In genomic region chr2:237864030-237864931, GRCh38 we compare ENCODE assay signal across 11 cellular contexts. TPM values are rescaled to one million over a fixed set of nuclear protein-coding genes. Genes with fewer than 3 reads are reported as not detected.
A peak's percentile ranks its signal among the peaks of the same experiment; 100 is the strongest.
DNase-seq lines count a peak whose midpoint lies in the region; ATAC-seq and TF ChIP-seq lines count a peak whose summit lies in the region.
"Had no signal": no experiment of that assay in that cellular context is flagged by ENCODE, and none has a peak within 500 bp of the region (broad histone marks: within the 10 kb centered on the region; RNA-seq: fewer than 3 reads in every experiment).

No MANE protein-coding gene starts in this region.

- H3K27ac Mint-ChIP-seq in endodermal cell (peak overlapping the region; percentile 52), T-helper 17 cell (no peak overlapping the region)
- H3K27ac Mint-ChIP-seq in naive thymus-derived CD4-positive, alpha-beta T cell: no peak overlapping the region
- H3K27ac Mint-ChIP-seq: activated T-helper 2 cell treated with anti-CD3 and anti-CD28 coated beads, Interferon-gamma antibody, Interleukin-2, Interleukin-4, amounts not matched to agents 10 μg/mL and 5 μg/mL and 100 μg/mL, durations not matched to agents 14 hours and 24 hours and 36 hours had no signal

- peaks cover 93% of the 10 kb centered on the region for H3K4me1 ChIP-seq in PC-9 (replicated peaks; ENCODE audit: insufficient read depth)
- no peaks in the 10 kb centered on the region for H3K4me1 ChIP-seq in endodermal cell (ENCODE audit: control insufficient read depth, insufficient read depth, low read length)
- H3K4me1 ChIP-seq in tibial artery: peaks cover 9 to 78% (median 54%) of the 10 kb centered on the region in 4 donors
- no peaks in the 10 kb centered on the region for H3K4me1 ChIP-seq in naive thymus-derived CD4-positive, alpha-beta T cell (ENCODE audit: control insufficient read depth in 2 of 2, insufficient read depth in 2 of 2, low read length in 2 of 2)

- 0 out of 2 replicates have a peak overlapping the region, but pooled peaks have one; percentile 62 for H2AFZ ChIP-seq in PC-9

- H3K36me3 Mint-ChIP-seq in endodermal cell (ENCODE audit: low read depth) (no peaks in the 10 kb centered on the region), T-helper 17 cell (ENCODE audit: low read depth) (no peaks in the 10 kb centered on the region)
- peaks cover 0 to 2% (median 0%) of the 10 kb centered on the region in 5 donors for H3K36me3 Mint-ChIP-seq in naive thymus-derived CD4-positive, alpha-beta T cell

- POLR2A ChIA-PET in PC-9 (lab: Charles Lee; ENCODE audit: unreplicated experiment): interaction anchor here (0.6 to 1.1 kb wide), 6 partner anchors 12 to 305 kb away, joined by 3 to 31 read pairs (median 17); no protein-coding TSS in a partner anchor
- POLR2A ChIA-PET in naive thymus-derived CD4-positive, alpha-beta T cell (lab: Charles Lee): no interaction called here

- ATAC-seq in T-helper 17 cell: no peak
- ATAC-seq in naive thymus-derived CD4-positive, alpha-beta T cell: no peak

- peaks cover 5% of the 10 kb centered on the region for H3K4me1 Mint-ChIP-seq in endodermal cell
- peaks cover 18% of the 10 kb centered on the region for H3K4me1 Mint-ChIP-seq in T-helper 17 cell
- H3K4me1 Mint-ChIP-seq in naive thymus-derived CD4-positive, alpha-beta T cell: peaks cover 8 to 20% (median 15%) of the 10 kb centered on the region in 7 donors

- H3K36me3 ChIP-seq in PC-9 (ENCODE audit: low read depth): no peaks in the 10 kb centered on the region
- H3K36me3 ChIP-seq in endodermal cell (ENCODE audit: control insufficient read depth, insufficient read depth, low read length): no peaks in the 10 kb centered on the region
- no peaks in the 10 kb centered on the region for H3K36me3 ChIP-seq in tibial artery
- H3K36me3 ChIP-seq in naive thymus-derived CD4-positive, alpha-beta T cell (ENCODE audit: control insufficient read depth in 2 of 3, insufficient read depth in 3 of 3, low read length in 3 of 3): no peaks in the 10 kb centered on the region

- CTCF ChIA-PET in PC-9 (lab: Charles Lee): interaction anchor here (0.6 kb wide), 3 partner anchors 11 to 440 kb away, joined by 3 to 6 read pairs (median 4); no protein-coding TSS in a partner anchor
- CTCF ChIA-PET in naive thymus-derived CD4-positive, alpha-beta T cell (lab: Charles Lee): no interaction called here

- no peak overlapping the region for H3K9ac ChIP-seq in endodermal cell (ENCODE audit: extremely low read depth, low read length, poor library complexity, severe bottlenecking)

- no peaks in the 10 kb centered on the region for H4K20me1 ChIP-seq in PC-9 (ENCODE audit: insufficient read depth)

- H3K4me3 ChIP-seq in PC-9 (no peak overlapping the region), endodermal cell (ENCODE audit: low read length) (no peak overlapping the region), tibial artery (peak overlapping the region in 1 of 2 donors; percentile 28)
- no peak overlapping the region for H3K4me3 ChIP-seq in naive thymus-derived CD4-positive, alpha-beta T cell (ENCODE audit: low read length)

- intact Hi-C loops in PC-9 (cut with micrococcal nuclease; ENCODE audit: unreplicated experiment) (loop anchor here (2.0 to 10.0 kb wide), 4 partner anchors 103 to 279 kb away; partner anchors contain the start of genes RAB17 and UBE2F), tibial artery (cut with DNase I; ENCODE audit: low total_unique reads) (loop anchor here (5.0 kb wide), 1 partner anchor 33 kb away; no protein-coding TSS in a partner anchor)
- intact Hi-C loops in naive thymus-derived CD4-positive, alpha-beta T cell (cut with micrococcal nuclease): no loop called here

- no TSS peak for BruUV-seq in PC-9 (replicated peaks; lab: Mats Ljungman, UMichigan)

- TF ChIP-seq CTCF in PC-9 (conservative IDR thresholded peaks at IDR 0.05): no peak
- no peak for TF ChIP-seq CTCF in endodermal cell (conservative IDR thresholded peaks at IDR 0.05)
- no peak for TF ChIP-seq CTCF in tibial artery (IDR thresholded peaks at IDR 0.05)

- no peaks in the 10 kb centered on the region for H3K27me3 ChIP-seq in PC-9 (ENCODE audit: insufficient read depth, low read depth)
- H3K27me3 ChIP-seq in endodermal cell (ENCODE audit: control insufficient read depth, insufficient read depth, low read length, poor library complexity, severe bottlenecking): peaks cover 26% of the 10 kb centered on the region
- no peaks in the 10 kb centered on the region for H3K27me3 ChIP-seq in tibial artery
- peaks cover 4 to 6% of the 10 kb centered on the region in 2 donors for H3K27me3 ChIP-seq in naive thymus-derived CD4-positive, alpha-beta T cell (ENCODE audit: control insufficient read depth in 2 of 2, insufficient read depth in 2 of 2, low read length in 2 of 2)

- H3K27ac ChIP-seq in PC-9: peak overlapping the region; percentile 82
- no peak overlapping the region for H3K27ac ChIP-seq in endodermal cell (ENCODE audit: low read depth, low read length)
- H3K27ac ChIP-seq in tibial artery: peak overlapping the region; percentile 92 to 95
- H3K27ac ChIP-seq in naive thymus-derived CD4-positive, alpha-beta T cell (ENCODE audit: low read depth, low read length): no peak overlapping the region

- DNase-seq in PC-9 (peak in 1 of 2 experiments; percentile 63), endodermal cell (no peak), mesenteric fat pad (ENCODE audit: low spot score) (peak; percentile 79), tibial artery (peak in 1 of 2 donors; percentile 70), T-helper 17 cell (no peak), NK-92 (lab: John Stamatoyannopoulos, UW; ENCODE audit: unreplicated experiment) (no peak)
- DNase-seq in naive thymus-derived CD4-positive, alpha-beta T cell: no peak
- DNase-seq: H9, NCI-H1092 had no signal

- H3K4me3 Mint-ChIP-seq in endodermal cell: no peak overlapping the region
- no peak overlapping the region for H3K4me3 Mint-ChIP-seq in T-helper 17 cell
- H3K4me3 Mint-ChIP-seq in naive thymus-derived CD4-positive, alpha-beta T cell: no peak overlapping the region
- H3K4me3 Mint-ChIP-seq: H9, neural crest cell had no signal

- H3K9me3 ChIP-seq in PC-9 (ENCODE audit: insufficient read depth, low read depth) (no peaks in the 10 kb centered on the region), endodermal cell (ENCODE audit: control insufficient read depth, low read length) (no peaks in the 10 kb centered on the region), tibial artery (no peaks in the 10 kb centered on the region), T-helper 17 cell (ENCODE audit: control insufficient read depth, low read length, poor library complexity, severe bottlenecking) (no peaks in the 10 kb centered on the region)
- no peaks in the 10 kb centered on the region for H3K9me3 ChIP-seq in naive thymus-derived CD4-positive, alpha-beta T cell (ENCODE audit: control insufficient read depth in 2 of 3, low read length in 3 of 3)

- H3K9me2 ChIP-seq in PC-9 (ENCODE audit: insufficient read depth): no peaks in the 10 kb centered on the region

- peaks cover 69% of the 10 kb centered on the region for H3K79me2 ChIP-seq in PC-9 (ENCODE audit: low read depth)

- no peaks in the 10 kb centered on the region for H3K9me3 Mint-ChIP-seq in endodermal cell
- H3K9me3 Mint-ChIP-seq in naive thymus-derived CD4-positive, alpha-beta T cell: no peaks in the 10 kb centered on the region
- H3K9me3 Mint-ChIP-seq: activated T-helper 2 cell treated with anti-CD3 and anti-CD28 coated beads, Interferon-gamma antibody, Interleukin-2, Interleukin-4, amounts not matched to agents 10 μg/mL and 5 μg/mL and 100 μg/mL, durations not matched to agents 14 hours and 24 hours and 36 hours; H9; neural crest cell had no signal

- peak overlapping the region; percentile 69 for H3K4me2 ChIP-seq in PC-9

- 72 to 75% methylated on average over 9 to 22 of the region's 22 CpGs for WGBS in endodermal cell (ENCODE audit: insufficient coverage in 1 of 2, insufficient read length in 1 of 2), 2 experiments

- H3F3A ChIP-seq in PC-9 (ENCODE audit: insufficient read depth, low read depth): peaks cover 66% of the 10 kb centered on the region

- H3K27me3 Mint-ChIP-seq in endodermal cell (ENCODE audit: insufficient read depth) (peaks cover 27% of the 10 kb centered on the region), T-helper 17 cell (peaks cover 24% of the 10 kb centered on the region)
- peaks cover 14 to 48% (median 20%) of the 10 kb centered on the region in 5 donors for H3K27me3 Mint-ChIP-seq in naive thymus-derived CD4-positive, alpha-beta T cell

RNA-seq across cellular contexts. Expression of gene RAMP1, which starts 4.9 kb away (rescaled TPM):
- total RNA-seq in PC-9 (2021) (48.5 and 48.7 TPM in 2 replicates), endodermal cell (1 to 10 TPM in 1 of 2 donors, under 1 TPM in 1; 0.40 to 1.6 TPM), mesenteric fat pad (21.8 TPM), T-helper 17 cell (1 to 10 TPM in 1 of 2 donors, not detected in 1; 1.6 TPM)
- 1.2 TPM for polyA plus RNA-seq in endodermal cell (2013, experiment 1 of 2)
- 0.83 TPM for polyA plus RNA-seq in endodermal cell (2013, experiment 2 of 2)
- 10 to 100 TPM in 1 of 5 experiments, 1 to 10 TPM in 1, under 1 TPM in 2, not detected in 1; 0.59 to 13.2 (median 0.95) TPM for total RNA-seq in naive thymus-derived CD4-positive, alpha-beta T cell
- polyA plus RNA-seq in naive thymus-derived CD4-positive, alpha-beta T cell: 1 to 10 TPM in 1 of 2 donors, under 1 TPM in 1; 0.52 to 1.9 TPM

Comparison
In these comparisons a context has a peak if more than half of its experiments do, and no peak if none do; other contexts are left out.
1. H3K27ac ChIP-seq: peak in PC-9 (single experiment) and tibial artery (2 of 2); none in endodermal cell (single experiment) and naive thymus-derived CD4-positive, alpha-beta T cell (single experiment).
2. intact Hi-C loops: an anchor here in PC-9 (2.0 to 10.0 kb wide) and tibial artery (5.0 kb wide); none called in naive thymus-derived CD4-positive, alpha-beta T cell.